ENCODE assay signal across 8 cellular contexts in genomic region chr11:35173011-35173511, GRCh38. TPM values are rescaled to one million over a fixed set of nuclear protein-coding genes. Genes with fewer than 3 reads are reported as not detected.
A peak's percentile ranks its signal among the peaks of the same experiment; 100 is the strongest.
DNase-seq lines count a peak whose midpoint lies in the region; ATAC-seq and TF ChIP-seq lines count a peak whose summit lies in the region.

No MANE protein-coding gene starts in this region.

- H3K36me3 ChIP-seq in tibial nerve = peaks cover 0 to 17% (median 3%) of the 10 kb centered on the region in 3 donors

- no peaks in the 10 kb centered on the region for H3K9me3 ChIP-seq in tibial nerve

- H3K27me3 ChIP-seq in tibial nerve = no peaks in the 10 kb centered on the region

- peak overlapping the region; percentile 60 for H3K4me3 Mint-ChIP-seq in stimulated activated naive CD8-positive, alpha-beta T cell treated with anti-CD3 and anti-CD28 coated beads, Interleukin-15, Interleukin-2, amounts not matched to agents 100 ng/mL and 50 ng/mL, for 24 hours

- ATAC-seq in stimulated activated naive CD8-positive, alpha-beta T cell treated with anti-CD3 and anti-CD28 coated beads, Interleukin-15, Interleukin-2, amounts not matched to agents 100 U/mL and 50 U/mL, for 24 hours = no peak

- DNase-seq in stimulated activated naive CD8-positive, alpha-beta T cell treated with anti-CD3 and anti-CD28 coated beads, Interleukin-15, Interleukin-2, amounts not matched to agents 100 U/mL and 50 U/mL, for 24 hours = no peak
- DNase-seq in HuH-7 (ENCODE audit: low spot score) (peak; percentile 12), fibroblast of gingiva (ENCODE audit: low read depth) (peak; percentile 76), tibial nerve (ENCODE audit: low spot score in 2 of 2) (peak in 1 of 2 donors; percentile 47), amygdala (lab: John Stamatoyannopoulos, UW) (no peak), T-helper 9 cell (no peak)
- DNase-seq in activated CD4-positive, CD25-positive, alpha-beta regulatory T cell treated with anti-CD3 and anti-CD28 coated beads, Interleukin-2, amount 50 U/mL, for 72 hours = no peak

- no peaks in the 10 kb centered on the region for H3K27me3 Mint-ChIP-seq in stimulated activated naive CD8-positive, alpha-beta T cell treated with anti-CD3 and anti-CD28 coated beads, Interleukin-15, Interleukin-2, amounts not matched to agents 100 ng/mL and 50 ng/mL, for 24 hours

- peak in 1 of 2 donors; percentile 75 for TF ChIP-seq EP300 in tibial nerve (IDR thresholded peaks at IDR 0.05)

- peaks cover 0 to 56% (median 48%) of the 10 kb centered on the region in 4 donors for H3K4me1 ChIP-seq in tibial nerve

- H3K9me3 Mint-ChIP-seq in stimulated activated naive CD8-positive, alpha-beta T cell treated with anti-CD3 and anti-CD28 coated beads, Interleukin-15, Interleukin-2, amounts not matched to agents 100 ng/mL and 50 ng/mL, for 24 hours = no peaks in the 10 kb centered on the region

- peak overlapping the region; percentile 61 for H3K27ac Mint-ChIP-seq in stimulated activated naive CD8-positive, alpha-beta T cell treated with anti-CD3 and anti-CD28 coated beads, Interleukin-15, Interleukin-2, amounts not matched to agents 100 ng/mL and 50 ng/mL, for 24 hours

- no peak for TF ChIP-seq POLR2A in tibial nerve (IDR thresholded peaks at IDR 0.05)

- TF ChIP-seq CTCF in tibial nerve (IDR thresholded peaks at IDR 0.05) = no peak

- H3K36me3 Mint-ChIP-seq in stimulated activated naive CD8-positive, alpha-beta T cell treated with anti-CD3 and anti-CD28 coated beads, Interleukin-15, Interleukin-2, amounts not matched to agents 100 ng/mL and 50 ng/mL, for 24 hours (ENCODE audit: low read depth) = peaks cover 72% of the 10 kb centered on the region

- 23 to 24% methylated on average over 2 of the region's 2 CpGs for WGBS in tibial nerve, 2 donors

- peaks cover 96% of the 10 kb centered on the region for H3K4me1 Mint-ChIP-seq in stimulated activated naive CD8-positive, alpha-beta T cell treated with anti-CD3 and anti-CD28 coated beads, Interleukin-15, Interleukin-2, amounts not matched to agents 100 ng/mL and 50 ng/mL, for 24 hours (ENCODE audit: low read depth)

- no peak overlapping the region for H3K4me3 ChIP-seq in tibial nerve

- H3K27ac ChIP-seq in tibial nerve = peak overlapping the region in 3 of 4 donors; percentile 52 to 93 (median 54)

RNA-seq across cellular contexts. Expression of gene CD44, which starts 34.1 kb away (rescaled TPM):
- total RNA-seq in tibial nerve = 100 to 1,000 TPM in 1 of 4 donors, 10 to 100 TPM in 3; 67.1 to 180 (median 84.8) TPM

Comparison
In these comparisons a context has a peak if more than half of its experiments do, and no peak if none do; other contexts are left out.
1. DNase-seq: peak in HuH-7 (single experiment) and fibroblast of gingiva (single experiment); none in stimulated activated naive CD8-positive, alpha-beta T cell treated with anti-CD3 and anti-CD28 coated beads, Interleukin-15, Interleukin-2, amounts not matched to agents 100 U/mL and 50 U/mL, for 24 hours (single experiment), amygdala (0 of 56), activated CD4-positive, CD25-positive, alpha-beta regulatory T cell treated with anti-CD3 and anti-CD28 coated beads, Interleukin-2, amount 50 U/mL, for 72 hours (single experiment) and T-helper 9 cell (single experiment).